ENCODE assay signal across 8 cellular contexts in genomic region chr9:98774746-98775145, GRCh38. TPM values are rescaled to one million over a fixed set of nuclear protein-coding genes. Genes with fewer than 3 reads are reported as not detected.
DNase-seq lines count a peak whose midpoint lies in the region; ATAC-seq, FAIRE-seq and TF ChIP-seq lines count a peak whose summit lies in the region.

No MANE protein-coding gene starts in this region.

- dilution Hi-C loops in keratinocyte (cut with MboI; ENCODE audit: extremely low pct_ligation_motif_present, low sequenced_read_pairs), result no loop called here

- no peaks in the 10 kb centered on the region for H4K20me1 ChIP-seq in keratinocyte (ENCODE audit: control insufficient read depth, extremely low read depth, insufficient read depth, low read length)

- H3K27ac ChIP-seq in WERI-Rb-1 (no peak overlapping the region), keratinocyte (ENCODE audit: control insufficient read depth, insufficient read depth, low read length) (no peak overlapping the region)

- H3K4me3 ChIP-seq in AG10803 (ENCODE audit: low read length), result no peak overlapping the region
- H3K4me3 ChIP-seq in WERI-Rb-1 (ENCODE audit: low read depth, low read length), result no peak overlapping the region
- no peak overlapping the region for H3K4me3 ChIP-seq in keratinocyte (ENCODE audit: control insufficient read depth in 2 of 3, extremely low read depth in 1 of 3, insufficient read depth in 2 of 3, low read depth in 1 of 3, low read length in 3 of 3)

- no peaks in the 10 kb centered on the region for H3K27me3 ChIP-seq in WERI-Rb-1 (ENCODE audit: insufficient read depth, low read depth, severe bottlenecking)
- H3K27me3 ChIP-seq in keratinocyte (ENCODE audit: control insufficient read depth, extremely low read depth, insufficient read depth, low read length), result no peaks in the 10 kb centered on the region

- in situ Hi-C loops in GM13977 (cut with MboI; ENCODE audit: low pct_unique_long_range_greater_than_20kb, low sequenced_read_pairs, unreplicated experiment), result no loop called here

- peak; percentile 66 for TF ChIP-seq CTCF in AG10803 (conservative IDR thresholded peaks at IDR 0.05; ENCODE audit: low read length)
- peak; percentile 58 for TF ChIP-seq CTCF in GM13977 (IDR thresholded peaks at IDR 0.05; ENCODE audit: extremely low read depth, insufficient read depth, missing control alignments)
- TF ChIP-seq CTCF in WERI-Rb-1 (IDR thresholded peaks at IDR 0.05; ENCODE audit: low read depth, low read length), result peak; percentile 92
- TF ChIP-seq CTCF in keratinocyte (optimal IDR thresholded peaks at IDR 0.05 in 1 of 3, IDR thresholded peaks at IDR 0.05 in 1 of 3, conservative IDR thresholded peaks at IDR 0.05 in 1 of 3; ENCODE audit: extremely low read depth in 1 of 3, insufficient read depth in 2 of 3, low read length in 3 of 3), result peak; percentile 72 to 85 (median 74)
- no peak for TF ChIP-seq CTCF in GM20000 (IDR thresholded peaks at IDR 0.05; ENCODE audit: extremely low read depth, missing control alignments)

- no peak for FAIRE-seq in keratinocyte (lab: Jason Lieb, UNC)

- no peaks in the 10 kb centered on the region for H3K79me2 ChIP-seq in keratinocyte (ENCODE audit: control insufficient read depth, insufficient read depth, low read length)

- no peak overlapping the region for H2AFZ ChIP-seq in keratinocyte (ENCODE audit: control insufficient read depth, low read length)

- H3K9me3 ChIP-seq in WERI-Rb-1 (ENCODE audit: severe bottlenecking), result no peaks in the 10 kb centered on the region
- no peaks in the 10 kb centered on the region for H3K9me3 ChIP-seq in keratinocyte (ENCODE audit: control insufficient read depth, low read depth, low read length)

- H3K9ac ChIP-seq in keratinocyte (ENCODE audit: control insufficient read depth, extremely low read depth, insufficient read depth, low read length), result no peak overlapping the region

- peaks cover 62% of the 10 kb centered on the region for H3K36me3 ChIP-seq in WERI-Rb-1
- peaks cover 16% of the 10 kb centered on the region in 2 experiments for H3K36me3 ChIP-seq in keratinocyte (ENCODE audit: control insufficient read depth in 2 of 2, extremely low read depth in 1 of 2, insufficient read depth in 2 of 2, low read length in 2 of 2)

- ATAC-seq in HG02588 (IDR thresholded peaks at IDR 0.05; ENCODE audit: unreplicated experiment) (no peak), HG02884 (IDR thresholded peaks at IDR 0.05; ENCODE audit: unreplicated experiment) (no peak)

- H3K4me1 ChIP-seq in keratinocyte (ENCODE audit: control insufficient read depth, extremely low read depth, insufficient read depth, low read length), result no peaks in the 10 kb centered on the region

- H3K9me1 ChIP-seq in keratinocyte (ENCODE audit: control insufficient read depth, extremely low read depth, insufficient read depth, low read length), result no peaks in the 10 kb centered on the region

- DNase-seq in AG10803 (ENCODE audit: low read depth) (peak; percentile 11), GM13977 (ENCODE audit: low spot score) (no peak), WERI-Rb-1 (peak; percentile 60), keratinocyte (ENCODE audit: low read depth, low spot score) (no peak), GM20000 (ENCODE audit: low spot score) (no peak)
- no peak for DNase-seq in stimulated activated naive CD4-positive, alpha-beta T cell treated with Interleukin-2 at 50 U/mL for 16 hours (lab: John Stamatoyannopoulos, UW)

- no peak overlapping the region for H3K4me2 ChIP-seq in keratinocyte (ENCODE audit: control insufficient read depth, extremely low read depth, insufficient read depth, low read depth, low read length)

RNA-seq across cellular contexts. Expression of gene ANKS6, which starts 21.6 kb away (rescaled TPM):
- polyA plus RNA-seq in keratinocyte, result 11.5 to 14.4 TPM (median 13.5 TPM) in 3 replicates
- polyA plus RNA-seq in keratinocyte (2011; ENCODE audit: low read depth), result 10.0 TPM
- polyA plus RNA-seq in keratinocyte (2011; cell fraction: cytosol; rRNA removed), result 9.6 and 11.6 TPM in 2 replicates
- polyA plus RNA-seq in keratinocyte (2011; cell fraction: nucleus; rRNA removed), result 21.0 and 23.5 TPM in 2 replicates
- 11.2 and 18.3 TPM in 2 replicates for polyA plus RNA-seq in keratinocyte (2012; ENCODE audit: low replicate concordance)
- 10.9 to 16.3 TPM (median 16.3 TPM) in 3 replicates for polyA minus RNA-seq in keratinocyte
- 14.6 TPM for polyA minus RNA-seq in keratinocyte (2011; cell fraction: cytosol; rRNA and poly(A)+ RNA removed)
- 8.4 and 12.4 TPM in 2 replicates for polyA minus RNA-seq in keratinocyte (2011; cell fraction: nucleus; rRNA and poly(A)+ RNA removed)

RNA-seq across cellular contexts. Expression of gene GALNT12, which starts 32.7 kb away (rescaled TPM):
- polyA plus RNA-seq in keratinocyte, result 1.1 to 1.8 TPM (median 1.2 TPM) in 3 replicates
- polyA plus RNA-seq in keratinocyte (2011; ENCODE audit: low read depth), result 0.60 TPM
- polyA plus RNA-seq in keratinocyte (2011; cell fraction: cytosol; rRNA removed), result 0.44 and 0.74 TPM in 2 replicates
- polyA plus RNA-seq in keratinocyte (2011; cell fraction: nucleus; rRNA removed), result 1.5 and 1.6 TPM in 2 replicates
- 0.21 and 1.3 TPM in 2 replicates for polyA plus RNA-seq in keratinocyte (2012; ENCODE audit: low replicate concordance)
- 0.49 to 1.4 TPM (median 1.0 TPM) in 3 replicates for polyA minus RNA-seq in keratinocyte
- 0.96 TPM for polyA minus RNA-seq in keratinocyte (2011; cell fraction: cytosol; rRNA and poly(A)+ RNA removed)
- polyA minus RNA-seq in keratinocyte (2011; cell fraction: nucleus; rRNA and poly(A)+ RNA removed), result 1.2 and 1.5 TPM in 2 replicates

Comparison
In these comparisons a context has a peak if more than half of its experiments do, and no peak if none do; other contexts are left out.
1. DNase-seq: peak in AG10803 (single experiment) and WERI-Rb-1 (single experiment); none in GM13977 (single experiment), keratinocyte (single experiment), stimulated activated naive CD4-positive, alpha-beta T cell treated with Interleukin-2 at 50 U/mL for 16 hours (single experiment) and GM20000 (single experiment).